In the genomic region with DNA sequence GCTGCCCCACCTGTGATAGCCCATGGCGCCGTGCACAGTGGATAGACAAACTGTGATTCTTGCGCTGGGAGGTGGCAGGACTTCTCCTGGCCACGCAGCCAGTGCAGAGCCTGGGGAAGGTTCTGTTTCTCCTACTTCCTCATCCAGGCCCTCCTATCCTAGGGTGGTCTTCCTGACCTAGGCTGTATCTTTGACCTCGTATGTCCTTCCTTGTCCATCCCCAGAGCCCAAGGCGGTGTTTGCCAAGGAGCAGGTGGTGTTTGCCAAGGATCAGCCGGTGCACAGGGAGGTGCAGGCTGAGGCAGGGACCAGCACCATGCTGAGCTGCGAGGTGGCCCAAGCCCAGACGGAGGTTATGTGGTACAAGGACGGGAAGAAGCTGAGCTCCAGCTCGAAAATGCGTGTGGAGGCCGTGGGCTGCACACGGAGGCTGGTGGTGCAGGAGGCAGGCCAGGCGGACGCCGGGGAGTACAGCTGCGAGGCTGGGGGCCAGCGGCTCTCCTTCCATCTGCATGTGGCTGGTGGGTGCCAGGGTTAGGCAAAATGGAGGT, we compare ENCODE assay signal across 15 cellular contexts.
"Had no signal": no experiment of that assay in that cellular context is flagged by ENCODE, and none has a peak within 500 bp of the region (broad histone marks: within the 10 kb centered on the region; RNA-seq: fewer than 3 reads in every experiment).

No MANE protein-coding gene starts in this region.

- H3K27me3 Mint-ChIP-seq: activated CD8-positive, alpha-beta T cell treated with anti-CD3 and anti-CD28 coated beads for 36 hours; stimulated activated naive CD8-positive, alpha-beta T cell treated with anti-CD3 and anti-CD28 coated beads, Interleukin-15, Interleukin-2, amounts not matched to agents 100 ng/mL and 50 ng/mL, for 24 hours had no signal

- DNase-seq: activated CD4-positive, alpha-beta T cell treated with anti-CD3 and anti-CD28 coated beads for 4 hours; activated CD8-positive, alpha-beta memory T cell treated with anti-CD3 and anti-CD28 coated beads, Interleukin-2, amount 50 U/mL, for 4 hours; activated CD8-positive, alpha-beta T cell treated with anti-CD3 and anti-CD28 coated beads for 36 hours; aorta; esophagus squamous epithelium; glutamatergic neuron; right lobe of liver; spleen; SW 1271 had no signal

- H3K9me3 ChIP-seq: breast epithelium, esophagus squamous epithelium, right lobe of liver, SJSA1, spleen, suprapubic skin had no signal

- H3K4me1 ChIP-seq: breast epithelium, right lobe of liver had no signal

- H3K27ac Mint-ChIP-seq: activated CD8-positive, alpha-beta T cell treated with anti-CD3 and anti-CD28 coated beads for 36 hours; stimulated activated naive CD8-positive, alpha-beta T cell treated with anti-CD3 and anti-CD28 coated beads, Interleukin-15, Interleukin-2, amounts not matched to agents 100 ng/mL and 50 ng/mL, for 24 hours; WTC11 had no signal

- H3K9me3 Mint-ChIP-seq: activated CD8-positive, alpha-beta T cell treated with anti-CD3 and anti-CD28 coated beads for 36 hours; stimulated activated naive CD8-positive, alpha-beta T cell treated with anti-CD3 and anti-CD28 coated beads, Interleukin-15, Interleukin-2, amounts not matched to agents 100 ng/mL and 50 ng/mL, for 24 hours; WTC11 had no signal

- H3K36me3 Mint-ChIP-seq: WTC11 had no signal

- H3K4me3 Mint-ChIP-seq: activated CD8-positive, alpha-beta T cell treated with anti-CD3 and anti-CD28 coated beads for 36 hours; stimulated activated naive CD8-positive, alpha-beta T cell treated with anti-CD3 and anti-CD28 coated beads, Interleukin-15, Interleukin-2, amounts not matched to agents 100 ng/mL and 50 ng/mL, for 24 hours; WTC11 had no signal

- H3K36me3 ChIP-seq: breast epithelium, right lobe of liver, SJSA1 had no signal

- H3K4me3 ChIP-seq: breast epithelium, esophagus squamous epithelium, lung, right lobe of liver, SJSA1, spleen, suprapubic skin had no signal

- H3K27me3 ChIP-seq: breast epithelium, esophagus squamous epithelium, right lobe of liver, suprapubic skin had no signal

- H3K27ac ChIP-seq: breast epithelium, esophagus squamous epithelium, right lobe of liver, SJSA1, spleen, suprapubic skin had no signal
